1 cellular context compared by ENCODE assay signal in the genomic region with DNA sequence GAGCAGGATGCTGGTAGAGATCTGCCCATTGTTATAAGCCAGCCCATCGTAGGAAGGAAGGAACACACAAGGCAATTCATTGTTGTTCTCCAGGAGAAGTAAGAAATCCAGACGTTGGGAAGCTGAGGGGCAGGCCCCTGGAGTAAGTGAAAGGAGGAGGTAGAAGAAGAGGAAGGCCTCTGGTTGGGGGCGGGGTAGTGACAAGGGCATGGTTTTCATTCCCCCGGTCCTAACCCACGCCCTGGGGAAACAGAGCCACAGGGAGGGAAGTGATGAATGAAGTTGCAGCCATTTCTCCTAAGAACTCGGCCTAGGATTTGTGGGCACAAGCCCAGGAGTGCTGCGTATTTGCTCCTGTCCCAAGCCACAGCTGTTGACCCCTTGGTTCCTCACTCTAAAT.
TF ChIP-seq lines count a peak whose summit lies in the region.

No MANE protein-coding gene starts in this region.

TF ChIP-seq in IMR-90, 13 proteins besides CTCF, POLR2A, EP300 and RAD21:
- TF ChIP-seq RFX5 (IDR thresholded peaks at IDR 0.05; ENCODE audit: low read depth, low read length) (no peak), RCOR1 (IDR thresholded peaks at IDR 0.05; ENCODE audit: insufficient replicate concordance, low read length) (no peak), FOS (IDR thresholded peaks at IDR 0.05; ENCODE audit: low read depth, low read length) (no peak), BHLHE40 (IDR thresholded peaks at IDR 0.05; ENCODE audit: low read depth, low read length) (no peak), NFE2L2 (IDR thresholded peaks at IDR 0.05; ENCODE audit: low read depth, low read length) (no peak)
- TF ChIP-seq, protein P1, sequence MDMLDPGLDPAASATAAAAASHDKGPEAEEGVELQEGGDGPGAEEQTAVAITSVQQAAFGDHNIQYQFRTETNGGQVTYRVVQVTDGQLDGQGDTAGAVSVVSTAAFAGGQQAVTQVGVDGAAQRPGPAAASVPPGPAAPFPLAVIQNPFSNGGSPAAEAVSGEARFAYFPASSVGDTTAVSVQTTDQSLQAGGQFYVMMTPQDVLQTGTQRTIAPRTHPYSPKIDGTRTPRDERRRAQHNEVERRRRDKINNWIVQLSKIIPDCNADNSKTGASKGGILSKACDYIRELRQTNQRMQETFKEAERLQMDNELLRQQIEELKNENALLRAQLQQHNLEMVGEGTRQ (IDR thresholded peaks at IDR 0.05; ENCODE audit: low read depth, low read length), result no peak
